Comparison of ENCODE assay signal across 9 cellular contexts in genomic region chr19:50669319-50670101, GRCh38. TPM values are rescaled to one million over a fixed set of nuclear protein-coding genes. Genes with fewer than 3 reads are reported as not detected.
A peak's percentile ranks its signal among the peaks of the same experiment; 100 is the strongest.
DNase-seq lines count a peak whose midpoint lies in the region; TF ChIP-seq lines count a peak whose summit lies in the region.
"Had no signal": no experiment of that assay in that cellular context is flagged by ENCODE, and none has a peak within 500 bp of the region (broad histone marks: within the 10 kb centered on the region; RNA-seq: fewer than 3 reads in every experiment).

No MANE protein-coding gene starts in this region.

- no peaks in the 10 kb centered on the region for H3K4me1 ChIP-seq in Karpas-422 (ENCODE audit: low read length)
- peaks cover 0 to 27% (median 14%) of the 10 kb centered on the region in 3 donors for H3K4me1 ChIP-seq in esophagus squamous epithelium
- peaks cover 0 to 24% (median 8%) of the 10 kb centered on the region in 4 donors for H3K4me1 ChIP-seq in sigmoid colon

- H3K9me3 ChIP-seq in Karpas-422 (ENCODE audit: low read length) (no peaks in the 10 kb centered on the region), esophagus squamous epithelium (no peaks in the 10 kb centered on the region), sigmoid colon (no peaks in the 10 kb centered on the region)

- no peaks in the 10 kb centered on the region for H3K79me2 ChIP-seq in Karpas-422 (ENCODE audit: low read length)

- intact Hi-C loops in esophagus squamous epithelium (cut with DNase I) (no loop called here), sigmoid colon (cut with DNase I) (loop anchor here (5.0 kb wide), 1 partner anchor 113 kb away; no protein-coding TSS in a partner anchor)

- H3K9me2 ChIP-seq in Karpas-422 (replicated peaks; ENCODE audit: insufficient read depth, low read length) = no peaks in the 10 kb centered on the region

- H3K4me3 ChIP-seq in Karpas-422 (ENCODE audit: low read length) (no peak overlapping the region), esophagus squamous epithelium (no peak overlapping the region), sigmoid colon (no peak overlapping the region)
- H3K4me3 ChIP-seq: SK-N-MC had no signal

- 35 to 37% methylated on average over 21 to 22 of the region's 23 CpGs for WGBS in esophagus squamous epithelium, 2 donors
- WGBS in sigmoid colon, 2 donors = 28 to 41% methylated on average over 23 of the region's 23 CpGs

- H3K36me3 ChIP-seq in Karpas-422 (ENCODE audit: insufficient read depth, low read length) = no peaks in the 10 kb centered on the region
- no peaks in the 10 kb centered on the region for H3K36me3 ChIP-seq in esophagus squamous epithelium
- H3K36me3 ChIP-seq in sigmoid colon = no peaks in the 10 kb centered on the region

- H2AFZ ChIP-seq in Karpas-422 (ENCODE audit: low read length) = no peak overlapping the region

- H3K27me3 ChIP-seq in Karpas-422 (ENCODE audit: low read length) = no peaks in the 10 kb centered on the region; the same call in 1 of the 2 replicates
- H3K27me3 ChIP-seq in esophagus squamous epithelium = peaks cover 17 to 99% (median 29%) of the 10 kb centered on the region in 4 donors
- peaks cover 39 to 93% (median 43%) of the 10 kb centered on the region in 3 donors for H3K27me3 ChIP-seq in sigmoid colon

- H3K4me2 ChIP-seq in Karpas-422 (ENCODE audit: low read depth, low read length, poor library complexity, severe bottlenecking) = no peak overlapping the region

- DNase-seq in G401 (ENCODE audit: low spot score) (peak; percentile 66), Karpas-422 (peak; percentile 84), esophagus squamous epithelium (lab: John Stamatoyannopoulos, UW) (no peak), sigmoid colon (no peak), NCI-H1694 (lab: John Stamatoyannopoulos, UW) (no peak), GM19240 (ENCODE audit: insufficient read length, low spot score) (no peak)
- DNase-seq in activated CD4-positive, alpha-beta T cell treated with anti-CD3 and anti-CD28 coated beads, Interleukin-2, amount 50 U/mL, for 24 hours (ENCODE audit: low read depth in 1 of 2, low spot score in 1 of 2) = peak; percentile 6 to 16
- no peak for DNase-seq in central memory CD4-positive, alpha-beta T cell

- no peak overlapping the region for H3K9ac ChIP-seq in Karpas-422 (ENCODE audit: low read length)

- TF ChIP-seq CTCF in esophagus squamous epithelium (IDR thresholded peaks at IDR 0.05) = peak; percentile 50 to 71 (median 61)
- peak in 3 of 4 experiments; percentile 47 to 65 (median 49) for TF ChIP-seq CTCF in sigmoid colon (IDR thresholded peaks at IDR 0.05)

- in situ Hi-C loops in G401 (cut with HindIII; ENCODE audit: low sequenced_read_pairs) = no loop called here

- H3K27ac ChIP-seq in Karpas-422 (ENCODE audit: low read length) (no peak overlapping the region), esophagus squamous epithelium (no peak overlapping the region), sigmoid colon (no peak overlapping the region)
- H3K27ac ChIP-seq: SK-N-MC had no signal

- TF ChIP-seq POLR2A in esophagus squamous epithelium (IDR thresholded peaks at IDR 0.05) (no peak), sigmoid colon (IDR thresholded peaks at IDR 0.05) (no peak)

- no peak for TF ChIP-seq EP300 in sigmoid colon (IDR thresholded peaks at IDR 0.05)

- no peaks in the 10 kb centered on the region for H4K20me1 ChIP-seq in Karpas-422 (ENCODE audit: insufficient read depth, low read depth, low read length)

RNA-seq across cellular contexts. Expression of gene C19orf81, which starts 20.3 kb away (rescaled TPM):
- 10.0 and 13.1 TPM in 2 replicates for total RNA-seq in G401 (2014; rRNA removed; shearing (Covaris generic))
- 1.1 TPM in 1 of 2 replicates, not detected in the other for total RNA-seq in Karpas-422 (2014; rRNA removed; shearing (Covaris generic); ENCODE audit: low replicate concordance)
- not detected for total RNA-seq in esophagus squamous epithelium
- not detected for total RNA-seq in sigmoid colon
- not detected for polyA plus RNA-seq in sigmoid colon

RNA-seq across cellular contexts. Expression of gene SYT3, which starts 29.8 kb away (rescaled TPM):
- total RNA-seq in G401 (2014; rRNA removed; shearing (Covaris generic)) = 2.7 and 5.7 TPM in 2 replicates
- 0.11 TPM in 1 of 2 replicates, not detected in the other for total RNA-seq in Karpas-422 (2014; rRNA removed; shearing (Covaris generic); ENCODE audit: low replicate concordance)
- 1 to 10 TPM in 1 of 4 donors, under 1 TPM in 1, not detected in 2; 0.53 to 2.2 TPM for total RNA-seq in esophagus squamous epithelium
- under 1 TPM; 0.28 to 0.66 (median 0.38) TPM for total RNA-seq in sigmoid colon
- under 1 TPM in 2 of 3 donors, not detected in 1; under 0.01 to 0.38 TPM for polyA plus RNA-seq in sigmoid colon

RNA-seq across cellular contexts. Expression of gene SHANK1, which starts 50.1 kb away (rescaled TPM):
- total RNA-seq in G401 (2014; rRNA removed; shearing (Covaris generic)) = 14.0 and 16.4 TPM in 2 replicates
- not detected in 2 replicates for total RNA-seq in Karpas-422 (2014; rRNA removed; shearing (Covaris generic); ENCODE audit: low replicate concordance)
- total RNA-seq in esophagus squamous epithelium (under 1 TPM in 1 of 4 donors, not detected in 3; 0.06 TPM), sigmoid colon (1 to 10 TPM in 2 of 4 donors, under 1 TPM in 2; under 0.01 to 1.2 (median 0.54) TPM)
- under 1 TPM in 1 of 3 donors, not detected in 2; 0.19 TPM for polyA plus RNA-seq in sigmoid colon

RNA-seq across cellular contexts. Expression of gene CLEC11A, which starts 53.7 kb away (rescaled TPM):
- 91.4 and 132 TPM in 2 replicates for total RNA-seq in G401 (2014; rRNA removed; shearing (Covaris generic))
- 0.47 and 1.6 TPM in 2 replicates for total RNA-seq in Karpas-422 (2014; rRNA removed; shearing (Covaris generic); ENCODE audit: low replicate concordance)
- total RNA-seq in esophagus squamous epithelium (10 to 100 TPM in 1 of 4 donors, 1 to 10 TPM in 2, under 1 TPM in 1; 0.80 to 11.1 (median 3.9) TPM), sigmoid colon (10 to 100 TPM in 3 of 4 donors, 1 to 10 TPM in 1; 9.5 to 20.2 (median 14.6) TPM)
- 1 to 10 TPM; 2.1 to 6.1 (median 3.6) TPM for polyA plus RNA-seq in sigmoid colon

Comparison
In these comparisons a context has a peak if more than half of its experiments do, and no peak if none do; other contexts are left out.
1. DNase-seq: peak in G401 (single experiment), Karpas-422 (single experiment) and activated CD4-positive, alpha-beta T cell treated with anti-CD3 and anti-CD28 coated beads, Interleukin-2, amount 50 U/mL, for 24 hours (2 of 2); none in esophagus squamous epithelium (single experiment), sigmoid colon (single experiment), central memory CD4-positive, alpha-beta T cell (single experiment), NCI-H1694 (single experiment) and GM19240 (single experiment).